15 cellular contexts compared by ENCODE assay signal in the genomic region with DNA sequence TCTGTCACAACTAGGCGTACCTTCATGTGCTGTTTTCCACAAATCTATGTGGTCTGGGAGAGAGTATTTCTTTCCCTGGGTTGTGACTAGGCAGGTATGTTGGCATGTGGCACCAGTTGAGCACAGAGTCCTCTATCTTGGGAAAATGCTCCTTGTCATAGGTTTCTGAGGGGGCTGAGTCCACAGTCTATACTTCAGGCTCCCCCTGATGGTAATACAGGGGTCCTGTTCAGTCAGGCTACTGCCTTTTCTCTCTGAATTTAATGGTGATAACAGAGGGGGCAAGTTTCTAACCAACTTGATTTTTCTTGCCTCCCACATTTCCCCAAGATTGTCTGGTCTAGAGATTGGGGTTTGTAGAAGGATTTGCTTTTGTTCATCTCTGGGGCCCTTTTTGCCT. TPM values are rescaled to one million over a fixed set of nuclear protein-coding genes. Genes with fewer than 3 reads are reported as not detected.
DNase-seq lines count a peak whose midpoint lies in the region; TF ChIP-seq lines count a peak whose summit lies in the region.
"Had no signal": no experiment of that assay in that cellular context is flagged by ENCODE, and none has a peak within 500 bp of the region (broad histone marks: within the 10 kb centered on the region; RNA-seq: fewer than 3 reads in every experiment).

No MANE protein-coding gene starts in this region.

- POLR2A ChIA-PET in HEK293T (lab: Yijun Ruan, JAX) = no interaction called here

- TF ChIP-seq POLR2A in NB4 (IDR thresholded peaks at IDR 0.05; ENCODE audit: extremely low read depth, insufficient read length) (no peak), sigmoid colon (IDR thresholded peaks at IDR 0.05) (no peak)

- H3K4me1 ChIP-seq in sigmoid colon = peaks cover 0 to 69% (median 63%) of the 10 kb centered on the region in 4 donors

- H3K27me3 ChIP-seq in sigmoid colon = no peaks in the 10 kb centered on the region
- H3K27me3 ChIP-seq: upper lobe of left lung had no signal

- peak overlapping the region in 3 of 4 donors; percentile 81 to 93 (median 82) for H3K27ac ChIP-seq in sigmoid colon
- H3K27ac ChIP-seq: upper lobe of left lung had no signal

- TF ChIP-seq EP300 in sigmoid colon (IDR thresholded peaks at IDR 0.05) = no peak

- DNase-seq in DMS79 treated with DMSO at 0.1 percent for 48 hours (lab: John Stamatoyannopoulos, UW) (peak; percentile 69), DMS79 (lab: John Stamatoyannopoulos, UW) (no peak), NB4 (ENCODE audit: low read depth) (peak; percentile 28), fibroblast of villous mesenchyme (ENCODE audit: low read depth) (no peak), sigmoid colon (no peak), HEK293T (ENCODE audit: extremely low spot score) (no peak), COLO829 (ENCODE audit: low spot score) (no peak), hepatic stellate cell (ENCODE audit: low spot score) (no peak)
- DNase-seq: activated CD8-positive, alpha-beta T cell treated with anti-CD3 and anti-CD28 coated beads, Interleukin-2, amount 10 ng/mL, durations not matched to agents 7 days and 5 days; activated naive CD4-positive, alpha-beta T cell treated with anti-CD3 and anti-CD28 coated beads, Interleukin-2, amount 50 U/mL, for 16 hours; Calu3; naive B cell; RPMI8226; T1000; upper lobe of left lung had no signal

- 95 to 96% methylated on average over 1 of the region's 1 CpG for WGBS in sigmoid colon, 2 donors

- intact Hi-C loops in sigmoid colon (cut with DNase I) = loop anchor here (5.0 kb wide), 1 partner anchor 35 kb away; a partner anchor contains a TSS

- TF ChIP-seq CTCF in NB4 (IDR thresholded peaks at IDR 0.05; ENCODE audit: low read depth, low read length) = peak; percentile 26
- peak; percentile 17 for TF ChIP-seq CTCF in fibroblast of villous mesenchyme (IDR thresholded peaks at IDR 0.05; ENCODE audit: insufficient read depth, low read depth, low read length)
- no peak for TF ChIP-seq CTCF in sigmoid colon (IDR thresholded peaks at IDR 0.05)

- H3K4me3 ChIP-seq in NB4 (ENCODE audit: low read depth, low read length) (no peak overlapping the region), fibroblast of villous mesenchyme (ENCODE audit: low read depth, low read length) (no peak overlapping the region), sigmoid colon (no peak overlapping the region)
- H3K4me3 ChIP-seq: upper lobe of left lung had no signal

- H3K36me3 ChIP-seq in sigmoid colon = peaks cover 0 to 4% (median 0%) of the 10 kb centered on the region in 4 donors
- H3K36me3 ChIP-seq: upper lobe of left lung had no signal

- CTCF ChIA-PET in HEK293T (lab: Yijun Ruan, JAX) = interaction anchor here (0.5 kb wide), 1 partner anchor 806 kb away, joined by 3 read pairs; no protein-coding TSS in a partner anchor

- no peaks in the 10 kb centered on the region for H3K9me3 ChIP-seq in sigmoid colon
- H3K9me3 ChIP-seq: upper lobe of left lung had no signal

TF ChIP-seq in HEK293T, 16 proteins besides CTCF, POLR2A, EP300 and RAD21:
- TF ChIP-seq ELF4 (IDR thresholded peaks at IDR 0.05) (no peak), FOXA1 (IDR thresholded peaks at IDR 0.05) (no peak), SUZ12 (IDR thresholded peaks at IDR 0.05) (no peak), BHLHE40 (IDR thresholded peaks at IDR 0.05; ENCODE audit: borderline replicate concordance) (no peak)
TF ChIP-seq in HEK293T: peak in this region for 0.

RNA-seq across cellular contexts. Expression of a gene that starts 35.8 kb away (rescaled TPM):
- 8.7 and 10.8 TPM in 2 replicates for total RNA-seq in fibroblast of villous mesenchyme
- total RNA-seq in sigmoid colon = 10 to 100 TPM in 1 of 4 donors, 1 to 10 TPM in 3; 7.1 to 14.7 (median 8.1) TPM
- 1 to 10 TPM; 1.2 to 5.0 (median 2.5) TPM for polyA plus RNA-seq in sigmoid colon

Comparison
In these comparisons a context has a peak if more than half of its experiments do, and no peak if none do; other contexts are left out.
1. DNase-seq: peak in DMS79 treated with DMSO at 0.1 percent for 48 hours (single experiment) and NB4 (single experiment); none in DMS79 (single experiment), fibroblast of villous mesenchyme (single experiment), sigmoid colon (single experiment), HEK293T (single experiment), COLO829 (single experiment) and hepatic stellate cell (single experiment).
2. CTCF ChIP-seq: peak in NB4 (single experiment) and fibroblast of villous mesenchyme (single experiment); none in sigmoid colon (0 of 4).